18 cellular contexts compared by ENCODE assay signal in genomic region chr6:46972521-46972920, GRCh38. TPM values are rescaled to one million over a fixed set of nuclear protein-coding genes. Genes with fewer than 3 reads are reported as not detected.
"Had no signal": no experiment of that assay in that cellular context is flagged by ENCODE, and none has a peak within 500 bp of the region (broad histone marks: within the 10 kb centered on the region; RNA-seq: fewer than 3 reads in every experiment).

No MANE protein-coding gene starts in this region.

- H3K27me3 Mint-ChIP-seq: activated CD4-positive, alpha-beta T cell treated with anti-CD3 and anti-CD28 coated beads for 36 hours; central memory CD8-positive, alpha-beta T cell; progenitor cell of endocrine pancreas; type B pancreatic cell had no signal

- H3K27ac ChIP-seq: WERI-Rb-1 had no signal

- ATAC-seq: activated CD4-positive, alpha-beta T cell treated with anti-CD3 and anti-CD28 coated beads for 36 hours; right cardiac atrium; stimulated activated naive CD8-positive, alpha-beta T cell treated with anti-CD3 and anti-CD28 coated beads, Interleukin-15, amount 100 ng/mL, for 72 hours had no signal

- DNase-seq: activated CD4-positive, alpha-beta memory T cell treated with anti-CD3 and anti-CD28 coated beads, Interleukin-2, amount 10 ng/mL, durations not matched to agents 7 days and 5 days; activated CD4-positive, alpha-beta T cell treated with anti-CD3 and anti-CD28 coated beads for 36 hours; activated naive CD4-positive, alpha-beta T cell treated with anti-CD3 and anti-CD28 coated beads, Interleukin-2, amount 10 ng/mL, durations not matched to agents 7 days and 5 days; activated T-cell treated with anti-CD3 and anti-CD28 coated beads, Interleukin-2, amount 50 U/mL, for 24 hours; effector CD8-positive, alpha-beta T cell; head of caudate nucleus; kidney glomerular epithelial cell; mesendoderm; occipital lobe; right cardiac atrium; stimulated activated naive CD8-positive, alpha-beta T cell treated with anti-CD3 and anti-CD28 coated beads, Interleukin-15, amount 100 ng/mL, for 72 hours; T-helper 1 cell; T1000; WERI-Rb-1 had no signal

- H3K4me1 Mint-ChIP-seq: activated CD4-positive, alpha-beta memory T cell treated with anti-CD3 and anti-CD28 coated beads, Interleukin-2, amount 10 ng/mL, durations not matched to agents 7 days and 5 days; activated CD4-positive, alpha-beta T cell treated with anti-CD3 and anti-CD28 coated beads for 36 hours; activated naive CD4-positive, alpha-beta T cell treated with anti-CD3 and anti-CD28 coated beads, Interleukin-2, amount 10 ng/mL, durations not matched to agents 7 days and 5 days; central memory CD8-positive, alpha-beta T cell; nephron; stimulated activated naive CD8-positive, alpha-beta T cell treated with anti-CD3 and anti-CD28 coated beads, Interleukin-15, amount 100 ng/mL, for 72 hours had no signal

- H3K36me3 ChIP-seq: WERI-Rb-1 had no signal

- H3K4me3 Mint-ChIP-seq: activated CD4-positive, alpha-beta memory T cell treated with anti-CD3 and anti-CD28 coated beads, Interleukin-2, amount 10 ng/mL, durations not matched to agents 7 days and 5 days; activated CD4-positive, alpha-beta T cell treated with anti-CD3 and anti-CD28 coated beads for 36 hours; activated naive CD4-positive, alpha-beta T cell treated with anti-CD3 and anti-CD28 coated beads, Interleukin-2, amount 10 ng/mL, durations not matched to agents 7 days and 5 days; activated T-cell treated with anti-CD3 and anti-CD28 coated beads, Interleukin-2, amount 50 U/mL, for 24 hours; central memory CD8-positive, alpha-beta T cell; nephron; stimulated activated naive CD8-positive, alpha-beta T cell treated with anti-CD3 and anti-CD28 coated beads, Interleukin-15, amount 100 ng/mL, for 72 hours; type B pancreatic cell had no signal

- H3K9me3 Mint-ChIP-seq: activated CD4-positive, alpha-beta memory T cell treated with anti-CD3 and anti-CD28 coated beads, Interleukin-2, amount 10 ng/mL, durations not matched to agents 7 days and 5 days; activated naive CD4-positive, alpha-beta T cell treated with anti-CD3 and anti-CD28 coated beads, Interleukin-2, amount 10 ng/mL, durations not matched to agents 7 days and 5 days; activated T-cell treated with anti-CD3 and anti-CD28 coated beads, Interleukin-2, amount 50 U/mL, for 24 hours; central memory CD8-positive, alpha-beta T cell; nephron; stimulated activated naive CD8-positive, alpha-beta T cell treated with anti-CD3 and anti-CD28 coated beads, Interleukin-15, amount 100 ng/mL, for 72 hours had no signal

- H3K27ac Mint-ChIP-seq: activated CD4-positive, alpha-beta memory T cell treated with anti-CD3 and anti-CD28 coated beads, Interleukin-2, amount 10 ng/mL, durations not matched to agents 7 days and 5 days; activated CD4-positive, alpha-beta T cell treated with anti-CD3 and anti-CD28 coated beads for 36 hours; activated naive CD4-positive, alpha-beta T cell treated with anti-CD3 and anti-CD28 coated beads, Interleukin-2, amount 10 ng/mL, durations not matched to agents 7 days and 5 days; activated T-cell treated with anti-CD3 and anti-CD28 coated beads, Interleukin-2, amount 50 U/mL, for 24 hours; nephron; progenitor cell of endocrine pancreas; type B pancreatic cell had no signal

- H3K36me3 Mint-ChIP-seq: activated naive CD4-positive, alpha-beta T cell treated with anti-CD3 and anti-CD28 coated beads, Interleukin-2, amount 10 ng/mL, durations not matched to agents 7 days and 5 days; type B pancreatic cell had no signal

RNA-seq across cellular contexts. Expression of gene ADGRF5, which starts 50.8 kb away (rescaled TPM):
- total RNA-seq: activated CD4-positive, alpha-beta memory T cell treated with anti-CD3 and anti-CD28 coated beads, Interleukin-2, amount 10 ng/mL, durations not matched to agents 7 days and 5 days; activated CD4-positive, alpha-beta T cell treated with anti-CD3 and anti-CD28 coated beads for 36 hours; progenitor cell of endocrine pancreas had no signal
